8 cellular contexts compared by ENCODE assay signal in the genomic region with DNA sequence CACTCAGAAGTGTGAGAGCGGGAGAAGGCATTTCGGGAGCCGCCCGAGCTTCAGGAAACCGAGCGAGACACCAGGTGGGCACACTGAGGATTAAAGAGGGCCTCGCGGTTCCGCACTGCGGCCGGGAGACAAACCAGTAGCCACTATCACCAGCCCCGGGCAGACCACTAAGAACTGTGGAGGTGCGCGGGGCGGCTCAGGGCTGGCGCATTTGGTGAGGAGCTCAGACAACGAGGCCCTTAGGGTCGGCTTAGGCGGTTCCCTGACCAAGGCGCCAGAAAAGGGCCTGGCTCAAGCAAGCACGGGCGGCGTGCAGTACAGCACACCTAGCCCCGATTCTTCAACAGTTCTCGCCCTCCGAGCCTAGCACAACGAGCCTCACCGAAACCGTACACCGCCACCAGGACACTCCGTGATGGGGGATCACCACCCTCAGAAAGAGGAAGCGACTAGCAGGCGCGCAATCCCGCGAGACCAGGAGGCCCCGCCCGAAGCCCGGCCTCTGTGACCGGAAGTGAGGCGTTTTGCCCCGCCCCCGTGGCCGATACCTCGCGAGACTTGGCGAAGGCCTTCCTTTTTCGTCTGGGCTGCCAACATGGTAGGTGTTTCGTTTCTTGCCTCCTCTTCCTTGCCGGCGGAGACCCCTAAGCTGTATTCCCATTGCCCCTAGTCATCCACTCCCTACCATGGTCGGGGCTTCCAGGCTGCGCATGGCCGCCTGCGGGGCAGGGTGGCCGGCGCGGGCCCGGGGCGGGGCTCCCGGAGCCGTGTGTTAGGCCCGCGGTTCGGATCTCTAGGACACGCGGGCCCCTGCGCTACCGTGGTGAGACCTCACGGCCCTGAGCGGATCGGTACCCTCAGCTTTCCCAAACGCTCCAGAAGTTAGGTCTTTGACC. TPM values are rescaled to one million over a fixed set of nuclear protein-coding genes. Genes with fewer than 3 reads are reported as not detected.
A peak's percentile ranks its signal among the peaks of the same experiment; 100 is the strongest.
DNase-seq lines count a peak whose midpoint lies in the region; ATAC-seq and TF ChIP-seq lines count a peak whose summit lies in the region.

Gene RPL27A, plus strand, starts transcription at position 574 of the 896 bp plus-strand sequence. Its CDS starts 22 bp downstream, at position 596.
Gene TRIM66, minus strand, starts transcription at position 447 of the 896 bp plus-strand sequence. CDS start 10,391 bp downstream, outside the sequence.

- H3K9ac ChIP-seq in OCI-LY3 (ENCODE audit: low read length) = peak within 1 kb of the TSS; percentile 100

- ATAC-seq in GM21528 (IDR thresholded peaks at IDR 0.05; ENCODE audit: low FRiP score, unreplicated experiment) = peak; percentile 88

- H3K4me1 ChIP-seq in OCI-LY3 (ENCODE audit: low read length) (peaks cover 40% of the 10 kb centered on the region), mononuclear cell (ENCODE audit: insufficient read depth, low read length) (peaks cover 22% of the 10 kb centered on the region)

- H3K36me3 ChIP-seq in OCI-LY3 (replicated peaks; ENCODE audit: low read depth, low read length) = peaks cover 43% of the 10 kb centered on the region

- peak within 1 kb of the TSS; percentile 99 for H3K4me2 ChIP-seq in OCI-LY3 (ENCODE audit: low read length)

- TF ChIP-seq CTCF in OCI-LY3 (IDR thresholded peaks at IDR 0.05; ENCODE audit: low read depth, low read length) (no peak), endothelial cell (IDR thresholded peaks at IDR 0.05; ENCODE audit: unreplicated experiment) (no peak)

- peaks cover 16% of the 10 kb centered on the region for H3K27me3 Mint-ChIP-seq in endothelial cell (ENCODE audit: unreplicated experiment)

- H3K9me3 Mint-ChIP-seq in endothelial cell (ENCODE audit: unreplicated experiment) = no peaks in the 10 kb centered on the region

- H3K4me3 Mint-ChIP-seq in endothelial cell (ENCODE audit: unreplicated experiment) = peak within 1 kb of the TSS; percentile 97

- H4K20me1 ChIP-seq in OCI-LY3 (ENCODE audit: insufficient read depth, low read length) = peaks cover 15% of the 10 kb centered on the region

- H2AFZ ChIP-seq in OCI-LY3 (ENCODE audit: low read depth, low read length) = no peak within 1 kb of the TSS

- peaks cover 47% of the 10 kb centered on the region for H3K4me1 Mint-ChIP-seq in endothelial cell (ENCODE audit: unreplicated experiment)

- H3K4me3 ChIP-seq in OCI-LY3 (ENCODE audit: low read length) = peak within 1 kb of the TSS; percentile 98
- peak within 1 kb of the TSS; percentile 95 for H3K4me3 ChIP-seq in mononuclear cell (ENCODE audit: low read length)

- H3K79me2 ChIP-seq in OCI-LY3 (ENCODE audit: low read length) = peaks cover 54% of the 10 kb centered on the region

- H3K27ac ChIP-seq in OCI-LY3 (ENCODE audit: low read length) = peak within 1 kb of the TSS; percentile 90

- H3K36me3 Mint-ChIP-seq in endothelial cell (ENCODE audit: low read depth, unreplicated experiment) = peaks cover 45% of the 10 kb centered on the region

- H3K27me3 ChIP-seq in OCI-LY3 (ENCODE audit: low read depth, low read length) (no peaks in the 10 kb centered on the region), mononuclear cell (ENCODE audit: insufficient read depth, low read length) (no peaks in the 10 kb centered on the region)

- H3K9me3 ChIP-seq in OCI-LY3 (ENCODE audit: insufficient read depth, low read length) (no peaks in the 10 kb centered on the region), mononuclear cell (ENCODE audit: low read depth, low read length) (no peaks in the 10 kb centered on the region)

- H3K27ac Mint-ChIP-seq in endothelial cell (ENCODE audit: unreplicated experiment) = peak within 1 kb of the TSS; percentile 96

- peak; percentile 66 for DNase-seq in DMS 273 treated with DMSO at 0.1 percent for 48 hours (lab: John Stamatoyannopoulos, UW)
- peak; percentile 61 for DNase-seq in HuH-7.5 (ENCODE audit: low spot score)
- peak; percentile 99 for DNase-seq in activated CD8-positive, alpha-beta memory T cell treated with anti-CD3 and anti-CD28 coated beads, Interleukin-2, amount 50 U/mL, for 48 hours
- DNase-seq in endothelial cell (ENCODE audit: low spot score) = peak; percentile 100
- DNase-seq in stimulated activated CD8-positive, alpha-beta memory T cell treated with anti-CD3 and anti-CD28 coated beads, Interleukin-2, amount 100 ng/mL, for 48 hours (ENCODE audit: low read depth in 2 of 2) = peak; percentile 97 to 98

RNA-seq across cellular contexts. Expression of gene RPL27A, which starts in this region (rescaled TPM):
- total RNA-seq in endothelial cell (ENCODE audit: unreplicated experiment) (1,456 TPM), mononuclear cell (1,583 TPM)

RNA-seq across cellular contexts. Expression of gene TRIM66, which starts in this region (rescaled TPM):
- 11.4 TPM for total RNA-seq in endothelial cell (ENCODE audit: unreplicated experiment)
- total RNA-seq in mononuclear cell = 5.6 TPM

Comparison
In these comparisons a context has a peak if more than half of its experiments do, and no peak if none do; other contexts are left out.
1. Peak in every context shown above with its lines: DNase-seq, ATAC-seq, H3K4me3 ChIP-seq and H3K27ac ChIP-seq.